Comparison of ENCODE assay signal across 10 cellular contexts in genomic region chr15:67783303-67783702, GRCh38. TPM values are rescaled to one million over a fixed set of nuclear protein-coding genes. Genes with fewer than 3 reads are reported as not detected.
A peak's percentile ranks its signal among the peaks of the same experiment; 100 is the strongest.
DNase-seq lines count a peak whose midpoint lies in the region; ATAC-seq and TF ChIP-seq lines count a peak whose summit lies in the region.
"Had no signal": no experiment of that assay in that cellular context is flagged by ENCODE, and none has a peak within 500 bp of the region (broad histone marks: within the 10 kb centered on the region; RNA-seq: fewer than 3 reads in every experiment).

No MANE protein-coding gene starts in this region.

- TF ChIP-seq EP300 in upper lobe of left lung (IDR thresholded peaks at IDR 0.05), result no peak

- no peak for TF ChIP-seq POLR2A in upper lobe of left lung (IDR thresholded peaks at IDR 0.05)

- no peaks in the 10 kb centered on the region for H3K27me3 ChIP-seq in upper lobe of left lung
- no peaks in the 10 kb centered on the region for H3K27me3 ChIP-seq in left ventricle myocardium inferior (ENCODE audit: low read depth)

- H3K4me3 ChIP-seq in upper lobe of left lung (no peak overlapping the region), left ventricle myocardium inferior (no peak overlapping the region)
- H3K4me3 ChIP-seq: SK-N-MC had no signal

- intact Hi-C loops in left ventricle myocardium inferior (cut with micrococcal nuclease), result no loop called here

- TF ChIP-seq CTCF in upper lobe of left lung (IDR thresholded peaks at IDR 0.05) (no peak), left ventricle myocardium inferior (IDR thresholded peaks at IDR 0.05; ENCODE audit: borderline replicate concordance) (no peak)

- WGBS in upper lobe of left lung, 2 donors, result 69 to 80% methylated on average over 7 of the region's 7 CpGs

- no peaks in the 10 kb centered on the region for H3K9me3 ChIP-seq in KOPT-K1 (ENCODE audit: insufficient read depth, low read length, poor library complexity, severe bottlenecking)
- no peaks in the 10 kb centered on the region for H3K9me3 ChIP-seq in upper lobe of left lung
- H3K9me3 ChIP-seq in left ventricle myocardium inferior (replicated peaks), result no peaks in the 10 kb centered on the region

- DNase-seq in NCI-H510A treated with DMSO at 0.1 percent for 48 hours (lab: John Stamatoyannopoulos, UW) (peak; percentile 36), NCI-H510A (lab: John Stamatoyannopoulos, UW) (no peak), NCI-H2029 treated with DMSO at 0.1 percent for 48 hours (lab: John Stamatoyannopoulos, UW) (no peak), upper lobe of left lung (no peak), left ventricle myocardium inferior (no peak)
- peak; percentile 14 for DNase-seq in activated CD8-positive, alpha-beta memory T cell treated with anti-CD3 and anti-CD28 coated beads, Interleukin-2, amount 50 U/mL, for 1 hour (ENCODE audit: extremely low read depth)
- DNase-seq in stimulated activated CD4-positive, alpha-beta T cell treated with anti-CD3 and anti-CD28 coated beads, Interleukin-4, amount 100 ng/mL, for 4 hours, result peak; percentile 5 to 22

- H3K36me3 ChIP-seq in KOPT-K1 (ENCODE audit: insufficient read depth, low read length) (no peaks in the 10 kb centered on the region), upper lobe of left lung (peaks cover 0 to 12% (median 3%) of the 10 kb centered on the region in 4 donors), left ventricle myocardium inferior (peaks cover 26% of the 10 kb centered on the region)

- ATAC-seq in upper lobe of left lung (ENCODE audit: low FRiP score in 2 of 2), result no peak

- H3K4me1 ChIP-seq in upper lobe of left lung (no peaks in the 10 kb centered on the region), left ventricle myocardium inferior (no peaks in the 10 kb centered on the region)

- H3K27ac ChIP-seq in KOPT-K1 (ENCODE audit: low read depth, low read length, poor library complexity, severe bottlenecking) (peak overlapping the region; percentile 78), upper lobe of left lung (no peak overlapping the region), left ventricle myocardium inferior (replicated peaks) (no peak overlapping the region)
- H3K27ac ChIP-seq: SK-N-MC had no signal

RNA-seq across cellular contexts. Expression of gene SKOR1, which starts 42.0 kb away (rescaled TPM):
- 1 to 10 TPM in 2 of 6 donors, under 1 TPM in 4; 0.44 to 4.2 (median 0.63) TPM for total RNA-seq in upper lobe of left lung
- total RNA-seq in left ventricle myocardium inferior, result 0.22 TPM

RNA-seq across cellular contexts. Expression of gene RNU6-1, which starts 56.5 kb away (rescaled TPM):
- not detected for total RNA-seq in upper lobe of left lung
- total RNA-seq in left ventricle myocardium inferior, result not detected
- total RNA-seq: temporal lobe had no signal

Comparison
In these comparisons a context has a peak if more than half of its experiments do, and no peak if none do; other contexts are left out.
1. DNase-seq: peak in NCI-H510A treated with DMSO at 0.1 percent for 48 hours (single experiment), activated CD8-positive, alpha-beta memory T cell treated with anti-CD3 and anti-CD28 coated beads, Interleukin-2, amount 50 U/mL, for 1 hour (single experiment) and stimulated activated CD4-positive, alpha-beta T cell treated with anti-CD3 and anti-CD28 coated beads, Interleukin-4, amount 100 ng/mL, for 4 hours (2 of 2); none in NCI-H510A (single experiment), NCI-H2029 treated with DMSO at 0.1 percent for 48 hours (single experiment), upper lobe of left lung (0 of 2) and left ventricle myocardium inferior (single experiment).